In genomic region chr1:209207701-209208286, GRCh38 we compare ENCODE assay signal across 8 cellular contexts.
DNase-seq lines count a peak whose midpoint lies in the region; ATAC-seq and TF ChIP-seq lines count a peak whose summit lies in the region.

No MANE protein-coding gene starts in this region.

- no peaks in the 10 kb centered on the region for H3K79me2 ChIP-seq in osteoblast (ENCODE audit: insufficient read depth, low read length)

- ATAC-seq in HG02588 (IDR thresholded peaks at IDR 0.05; ENCODE audit: unreplicated experiment) = peak; percentile 85
- ATAC-seq in WTC11 = peak; percentile 91
- no peak for ATAC-seq in HG03097 (IDR thresholded peaks at IDR 0.05; ENCODE audit: low FRiP score, unreplicated experiment)

- no peaks in the 10 kb centered on the region for H3K36me3 Mint-ChIP-seq in activated T-cell treated with anti-CD3 and anti-CD28 coated beads, Interleukin-2, amount 50 U/mL, for 24 hours (ENCODE audit: low read depth)
- H3K36me3 Mint-ChIP-seq in WTC11 = no peaks in the 10 kb centered on the region

- no peaks in the 10 kb centered on the region for H3K36me3 ChIP-seq in osteoblast (ENCODE audit: insufficient read depth, low read length)

- peak; percentile 5 for DNase-seq in activated T-cell treated with anti-CD3 and anti-CD28 coated beads for 24 hours (ENCODE audit: low read depth)
- DNase-seq in activated T-cell treated with anti-CD3 and anti-CD28 coated beads, Interleukin-2, amount 50 U/mL, for 24 hours = no peak
- DNase-seq in NCI-H146 treated with DMSO at 0.1 percent for 48 hours (lab: John Stamatoyannopoulos, UW; ENCODE audit: unreplicated experiment) = peak; percentile 43
- peak; percentile 83 for DNase-seq in WTC11 (ENCODE audit: low spot score)
- DNase-seq in globus pallidus (ENCODE audit: low spot score) = peak; percentile 48
- DNase-seq in osteoblast (ENCODE audit: insufficient read length, low spot score, missing footprints) = peak; percentile 92

- POLR2A ChIA-PET in WTC11 (lab: Charles Lee) = interaction anchor here (1.3 kb wide), 1 partner anchor 137 kb away, joined by 6 read pairs; no protein-coding TSS in a partner anchor

- peaks cover 14% of the 10 kb centered on the region for H3K4me1 ChIP-seq in osteoblast (ENCODE audit: insufficient read depth, low read length)

- CTCF ChIA-PET in WTC11 (lab: Charles Lee) = interaction anchor here (0.6 to 5.4 kb wide), 76 partner anchors 8 to 1214 kb away, joined by 3 to 45 read pairs (median 5); partner anchors contain the start of genes CAMK1G and PLXNA2

- H3K4me3 Mint-ChIP-seq in activated T-cell treated with anti-CD3 and anti-CD28 coated beads, Interleukin-2, amount 50 U/mL, for 24 hours = no peak overlapping the region
- peak overlapping the region; percentile 65 for H3K4me3 Mint-ChIP-seq in WTC11

- H4K20me1 ChIP-seq in osteoblast (ENCODE audit: insufficient read depth, low read length) = no peaks in the 10 kb centered on the region

- peaks cover 3% of the 10 kb centered on the region for H3K4me1 Mint-ChIP-seq in activated T-cell treated with anti-CD3 and anti-CD28 coated beads, Interleukin-2, amount 50 U/mL, for 24 hours (ENCODE audit: low read depth)
- peaks cover 24% of the 10 kb centered on the region for H3K4me1 Mint-ChIP-seq in WTC11

- H2AFZ ChIP-seq in osteoblast (ENCODE audit: low read length) = peak overlapping the region; percentile 94

- H3K27ac ChIP-seq in osteoblast (ENCODE audit: low read depth, low read length) = no peak overlapping the region

- peaks cover 59% of the 10 kb centered on the region for H3K27me3 Mint-ChIP-seq in activated T-cell treated with anti-CD3 and anti-CD28 coated beads, Interleukin-2, amount 50 U/mL, for 24 hours
- H3K27me3 Mint-ChIP-seq in WTC11 (ENCODE audit: low read depth) = peaks cover 9% of the 10 kb centered on the region

- H3K4me2 ChIP-seq in osteoblast (ENCODE audit: insufficient read depth, low read length) = peak overlapping the region; percentile 89

- TF ChIP-seq CTCF in WTC11 (IDR thresholded peaks at IDR 0.05) (peak; percentile 50; the same call in 1 of the 2 replicates), osteoblast (IDR thresholded peaks at IDR 0.05; ENCODE audit: extremely low read depth, low read depth, low read length) (peak; percentile 70)

- H3K9me3 ChIP-seq in osteoblast (ENCODE audit: low read depth, low read length) = no peaks in the 10 kb centered on the region

- no peaks in the 10 kb centered on the region for H3K27me3 ChIP-seq in osteoblast (ENCODE audit: insufficient read depth, low read length)

- H3K27ac Mint-ChIP-seq in activated T-cell treated with anti-CD3 and anti-CD28 coated beads, Interleukin-2, amount 50 U/mL, for 24 hours = no peak overlapping the region
- no peak overlapping the region for H3K27ac Mint-ChIP-seq in WTC11

- H3K4me3 ChIP-seq in osteoblast (ENCODE audit: insufficient read depth, low read length) = peak overlapping the region; percentile 66

- no peaks in the 10 kb centered on the region for H3K9me3 Mint-ChIP-seq in activated T-cell treated with anti-CD3 and anti-CD28 coated beads, Interleukin-2, amount 50 U/mL, for 24 hours
- no peaks in the 10 kb centered on the region for H3K9me3 Mint-ChIP-seq in WTC11

TF ChIP-seq in WTC11, 78 proteins besides CTCF, POLR2A, EP300 and RAD21:
- TF ChIP-seq PRDM15 (CRISPR knock-in tag; IDR thresholded peaks at IDR 0.05) = no peak
- TF ChIP-seq, protein P1, sequence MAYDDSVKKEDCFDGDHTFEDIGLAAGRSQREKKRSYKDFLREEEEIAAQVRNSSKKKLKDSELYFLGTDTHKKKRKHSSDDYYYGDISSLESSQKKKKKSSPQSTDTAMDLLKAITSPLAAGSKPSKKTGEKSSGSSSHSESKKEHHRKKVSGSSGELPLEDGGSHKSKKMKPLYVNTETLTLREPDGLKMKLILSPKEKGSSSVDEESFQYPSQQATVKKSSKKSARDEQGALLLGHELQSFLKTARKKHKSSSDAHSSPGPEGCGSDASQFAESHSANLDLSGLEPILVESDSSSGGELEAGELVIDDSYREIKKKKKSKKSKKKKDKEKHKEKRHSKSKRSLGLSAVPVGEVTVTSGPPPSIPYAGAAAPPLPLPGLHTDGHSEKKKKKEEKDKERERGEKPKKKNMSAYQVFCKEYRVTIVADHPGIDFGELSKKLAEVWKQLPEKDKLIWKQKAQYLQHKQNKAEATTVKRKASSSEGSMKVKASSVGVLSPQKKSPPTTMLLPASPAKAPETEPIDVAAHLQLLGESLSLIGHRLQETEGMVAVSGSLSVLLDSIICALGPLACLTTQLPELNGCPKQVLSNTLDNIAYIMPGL (CRISPR knock-in tag; IDR thresholded peaks at IDR 0.05) = peak; percentile 59
- no peak for TF ChIP-seq ETV6 (CRISPR knock-in tag; IDR thresholded peaks at IDR 0.05)
- TF ChIP-seq ZNF317 (CRISPR knock-in tag; IDR thresholded peaks at IDR 0.05; ENCODE audit: borderline replicate concordance, low read depth) = 0 out of 2 replicates have a peak, but pooled peaks have one; percentile 47
- TF ChIP-seq ZNF423 (CRISPR knock-in tag; IDR thresholded peaks at IDR 0.05) = no peak
- TF ChIP-seq GABPB1 (CRISPR knock-in tag; IDR thresholded peaks at IDR 0.05) = no peak
